In genomic region chrX:36787787-36788186, GRCh38 we compare ENCODE assay signal across 26 cellular contexts.
"Had no signal": no experiment of that assay in that cellular context is flagged by ENCODE, and none has a peak within 500 bp of the region (broad histone marks: within the 10 kb centered on the region; RNA-seq: fewer than 3 reads in every experiment).

No MANE protein-coding gene starts in this region.

- H3K4me3 ChIP-seq: left ventricle myocardium inferior, lung, mucosa of descending colon, pancreas, prostate gland, skin epidermis, stomach, testis, thyroid gland, transverse colon, upper lobe of right lung had no signal

- H3K36me3 ChIP-seq: left ventricle myocardium inferior, pancreas, prostate gland, stomach, thyroid gland, transverse colon, upper lobe of right lung had no signal

- H3K27me3 ChIP-seq: stomach, testis, thyroid gland, transverse colon, upper lobe of right lung had no signal

- H3K4me1 ChIP-seq: left ventricle myocardium inferior, pancreas, prostate gland, stomach, testis, thyroid gland, transverse colon, upper lobe of right lung had no signal

- FAIRE-seq: kidney, pancreas, urothelium cell line had no signal

- H3K27ac ChIP-seq: left ventricle myocardium inferior, pancreas, prostate gland, skin epidermis, stomach, testis, thyroid gland, transverse colon, upper lobe of right lung had no signal

- DNase-seq: hippocampal formation; kidney; left colon; left ventricle myocardium inferior; midbrain; mucosa of descending colon; naive thymus-derived CD4-positive, alpha-beta T cell; pancreas; posterior cingulate gyrus; retina; right cardiac atrium; stimulated activated CD4-positive, alpha-beta T cell treated with anti-CD3 and anti-CD28 coated beads, Interleukin-12 subunit alpha, Interleukin-12 subunit beta, amount 100 ng/mL, for 4 hours; stimulated activated CD4-positive, alpha-beta T cell treated with anti-CD3 and anti-CD28 coated beads, Interleukin-15, amount 100 ng/mL, for 24 hours; stimulated activated CD4-positive, alpha-beta T cell treated with anti-CD3 and anti-CD28 coated beads, Interleukin-2, amount 100 ng/mL, for 24 hours; stimulated activated CD4-positive, alpha-beta T cell treated with anti-CD3 and anti-CD28 coated beads, Interleukin-4, amount 100 ng/mL, for 1 hour; stimulated activated naive B cell treated with anti-CD40 and anti-IgM and Interleukin-4, amounts not matched to agents 10 μg/mL and 1 μg/mL and 100 μg/mL, for 72 hours; stimulated activated naive CD8-positive, alpha-beta T cell treated with anti-CD3 and anti-CD28 coated beads, Interleukin-15, Interleukin-2, amounts not matched to agents 100 U/mL and 50 U/mL, for 24 hours; stomach; testis; thyroid gland; transverse colon; upper lobe of right lung had no signal

- H3K9me3 ChIP-seq: left ventricle myocardium inferior, mucosa of descending colon, pancreas, prostate gland, stomach, testis, thyroid gland, transverse colon, upper lobe of right lung had no signal
